In genomic region chr15:48641416-48641815, GRCh38 we compare ENCODE assay signal across 11 cellular contexts. TPM values are rescaled to one million over a fixed set of nuclear protein-coding genes. Genes with fewer than 3 reads are reported as not detected.
DNase-seq lines count a peak whose midpoint lies in the region; ATAC-seq and TF ChIP-seq lines count a peak whose summit lies in the region.
"Had no signal": no experiment of that assay in that cellular context is flagged by ENCODE, and none has a peak within 500 bp of the region (broad histone marks: within the 10 kb centered on the region; RNA-seq: fewer than 3 reads in every experiment).

No MANE protein-coding gene starts in this region.

- H3K36me3 Mint-ChIP-seq in naive thymus-derived CD8-positive, alpha-beta T cell, result no peaks in the 10 kb centered on the region
- no peaks in the 10 kb centered on the region for H3K36me3 Mint-ChIP-seq in activated T-helper 1 cell treated with anti-CD3 and anti-CD28 coated beads, Interleukin-12 subunit alpha, Interleukin-12 subunit beta, Interleukin-2, Interleukin-4 antibody, amounts not matched to agents 30 ng/mL and 10 ng/mL and 1 ng/mL, durations not matched to agents 14 hours and 24 hours and 36 hours (ENCODE audit: low read depth)

- no peak overlapping the region for H3K4me3 Mint-ChIP-seq in naive thymus-derived CD8-positive, alpha-beta T cell
- H3K4me3 Mint-ChIP-seq in activated T-helper 1 cell treated with anti-CD3 and anti-CD28 coated beads, Interleukin-12 subunit alpha, Interleukin-12 subunit beta, Interleukin-2, Interleukin-4 antibody, amounts not matched to agents 30 ng/mL and 10 ng/mL and 1 ng/mL, durations not matched to agents 14 hours and 24 hours and 36 hours, result no peak overlapping the region
- H3K4me3 Mint-ChIP-seq: dendritic cell treated with granulocyte-macrophage colony-stimulating factor and Interleukin-4, amounts not matched to agents 40 ng/mL and 50 ng/mL, for 4 days had no signal

- TF ChIP-seq CTCF in VCaP (conservative IDR thresholded peaks at IDR 0.05), result peak; percentile 40

- peaks cover 6 to 39% (median 20%) of the 10 kb centered on the region in 5 donors for H3K27me3 Mint-ChIP-seq in naive thymus-derived CD8-positive, alpha-beta T cell
- peaks cover 41% of the 10 kb centered on the region for H3K27me3 Mint-ChIP-seq in activated T-helper 1 cell treated with anti-CD3 and anti-CD28 coated beads, Interleukin-12 subunit alpha, Interleukin-12 subunit beta, Interleukin-2, Interleukin-4 antibody, amounts not matched to agents 30 ng/mL and 10 ng/mL and 1 ng/mL, durations not matched to agents 14 hours and 24 hours and 36 hours (ENCODE audit: insufficient read depth)

- POLR2A ChIA-PET in naive thymus-derived CD8-positive, alpha-beta T cell (lab: Charles Lee), result no interaction called here

- ATAC-seq in HG03060 (IDR thresholded peaks at IDR 0.05; ENCODE audit: low read depth, unreplicated experiment) (peak; percentile 38), left lobe of liver (peak; percentile 47), HG02973 (IDR thresholded peaks at IDR 0.05; ENCODE audit: unreplicated experiment) (no peak)
- ATAC-seq in naive thymus-derived CD8-positive, alpha-beta T cell, result no peak

- peak overlapping the region in 1 of 10 donors; percentile 14 for H3K27ac Mint-ChIP-seq in naive thymus-derived CD8-positive, alpha-beta T cell
- H3K27ac Mint-ChIP-seq in activated T-helper 1 cell treated with anti-CD3 and anti-CD28 coated beads, Interleukin-12 subunit alpha, Interleukin-12 subunit beta, Interleukin-2, Interleukin-4 antibody, amounts not matched to agents 30 ng/mL and 10 ng/mL and 1 ng/mL, durations not matched to agents 14 hours and 24 hours and 36 hours, result no peak overlapping the region
- H3K27ac Mint-ChIP-seq: dendritic cell treated with granulocyte-macrophage colony-stimulating factor and Interleukin-4, amounts not matched to agents 40 ng/mL and 50 ng/mL, for 4 days had no signal

- no peak overlapping the region for H3K27ac ChIP-seq in VCaP
- H3K27ac ChIP-seq: PC-9 had no signal

- H3K4me1 Mint-ChIP-seq in naive thymus-derived CD8-positive, alpha-beta T cell, result peaks cover 0 to 7% (median 5%) of the 10 kb centered on the region in 4 donors
- peaks cover 5% of the 10 kb centered on the region for H3K4me1 Mint-ChIP-seq in activated T-helper 1 cell treated with anti-CD3 and anti-CD28 coated beads, Interleukin-12 subunit alpha, Interleukin-12 subunit beta, Interleukin-2, Interleukin-4 antibody, amounts not matched to agents 30 ng/mL and 10 ng/mL and 1 ng/mL, durations not matched to agents 14 hours and 24 hours and 36 hours (ENCODE audit: low read depth)

- DNase-seq in COR-L47 (lab: John Stamatoyannopoulos, UW), result peak; percentile 39
- DNase-seq in left lobe of liver (ENCODE audit: low spot score), result no peak
- no peak for DNase-seq in GM19240 (ENCODE audit: insufficient read length, low spot score)
- no peak for DNase-seq in naive thymus-derived CD8-positive, alpha-beta T cell
- no peak for DNase-seq in activated T-helper 1 cell treated with anti-CD3 and anti-CD28 coated beads, Interleukin-12 subunit alpha, Interleukin-12 subunit beta, Interleukin-2, Interleukin-4 antibody, amounts not matched to agents 30 ng/mL and 10 ng/mL and 1 ng/mL, durations not matched to agents 14 hours and 24 hours and 36 hours (ENCODE audit: low spot score)
- DNase-seq: PC-9; stimulated activated CD4-positive, alpha-beta T cell treated with anti-CD3 and anti-CD28 coated beads, Interleukin-4, amount 100 ng/mL, for 24 hours had no signal

- no peaks in the 10 kb centered on the region for H3K9me3 Mint-ChIP-seq in naive thymus-derived CD8-positive, alpha-beta T cell
- H3K9me3 Mint-ChIP-seq in activated T-helper 1 cell treated with anti-CD3 and anti-CD28 coated beads, Interleukin-12 subunit alpha, Interleukin-12 subunit beta, Interleukin-2, Interleukin-4 antibody, amounts not matched to agents 30 ng/mL and 10 ng/mL and 1 ng/mL, durations not matched to agents 14 hours and 24 hours and 36 hours, result no peaks in the 10 kb centered on the region
- H3K9me3 Mint-ChIP-seq: dendritic cell treated with granulocyte-macrophage colony-stimulating factor and Interleukin-4, amounts not matched to agents 40 ng/mL and 50 ng/mL, for 4 days had no signal

- intact Hi-C loops in activated T-helper 1 cell treated with anti-CD3 and anti-CD28 coated beads, Interleukin-12 subunit alpha, Interleukin-12 subunit beta, Interleukin-2, Interleukin-4 antibody, amounts not matched to agents 30 ng/mL and 10 ng/mL and 1 ng/mL, durations not matched to agents 14 hours and 24 hours and 36 hours (cut with micrococcal nuclease), result no loop called here

RNA-seq across cellular contexts. Expression of gene FBN1, which starts 4.1 kb away (rescaled TPM):
- 2.7 TPM for total RNA-seq in left lobe of liver
- under 1 TPM; 0.08 to 0.21 TPM for total RNA-seq in naive thymus-derived CD8-positive, alpha-beta T cell
- under 1 TPM in 1 of 3 donors, not detected in 2; 0.01 TPM for polyA plus RNA-seq in naive thymus-derived CD8-positive, alpha-beta T cell
- 0.47 and 0.61 TPM in 2 replicates for total RNA-seq in activated T-helper 1 cell treated with anti-CD3 and anti-CD28 coated beads, Interleukin-12 subunit alpha, Interleukin-12 subunit beta, Interleukin-2, Interleukin-4 antibody, amounts not matched to agents 30 ng/mL and 10 ng/mL and 1 ng/mL, durations not matched to agents 14 hours and 24 hours and 36 hours

Comparison
In these comparisons a context has a peak if more than half of its experiments do, and no peak if none do; other contexts are left out.
1. ATAC-seq: peak in HG03060 (single experiment) and left lobe of liver (single experiment); none in HG02973 (single experiment) and naive thymus-derived CD8-positive, alpha-beta T cell (0 of 2).